13 cellular contexts compared by ENCODE assay signal in genomic region chr17:77456271-77456950, GRCh38.
DNase-seq lines count a peak whose midpoint lies in the region; ATAC-seq, FAIRE-seq and TF ChIP-seq lines count a peak whose summit lies in the region.
"Had no signal": no experiment of that assay in that cellular context is flagged by ENCODE, and none has a peak within 500 bp of the region (broad histone marks: within the 10 kb centered on the region; RNA-seq: fewer than 3 reads in every experiment).

No MANE protein-coding gene starts in this region.

- no peak overlapping the region for H3K23ac ChIP-seq in neuronal stem cell (ENCODE audit: low read depth, low read length, poor library complexity)

- H3K36me3 ChIP-seq in DND-41 (ENCODE audit: insufficient read depth, low read length) (peaks cover 94% of the 10 kb centered on the region), astrocyte (ENCODE audit: insufficient read depth, low read length) (no peaks in the 10 kb centered on the region), neuronal stem cell (replicated peaks in 1 of 2; ENCODE audit: control insufficient read depth in 2 of 2, insufficient read depth in 2 of 2, low read length in 2 of 2) (peaks cover 8 to 34% of the 10 kb centered on the region in 2 donors)

- H2BK5ac ChIP-seq in neuronal stem cell (ENCODE audit: low read length), result peak overlapping the region; percentile 68

- H3K9me3 ChIP-seq in DND-41 (ENCODE audit: insufficient read depth, low read length, severe bottlenecking) (no peaks in the 10 kb centered on the region), astrocyte (ENCODE audit: insufficient read depth, low read depth, low read length) (no peaks in the 10 kb centered on the region), neuronal stem cell (replicated peaks in 1 of 2; ENCODE audit: control insufficient read depth in 2 of 2, insufficient read depth in 1 of 2, low read depth in 1 of 2, low read length in 2 of 2) (no peaks in the 10 kb centered on the region)

- H3K36me3 Mint-ChIP-seq in IgD-negative memory B cell, result no peaks in the 10 kb centered on the region
- H3K36me3 Mint-ChIP-seq in astrocyte (ENCODE audit: low read depth, unreplicated experiment), result peaks cover 5% of the 10 kb centered on the region

- H3K79me2 ChIP-seq in DND-41 (ENCODE audit: insufficient read depth, low read length), result peaks cover 100% of the 10 kb centered on the region
- peaks cover 94% of the 10 kb centered on the region for H3K79me2 ChIP-seq in astrocyte (ENCODE audit: insufficient read depth, low read length)

- peak overlapping the region; percentile 90 for H3K18ac ChIP-seq in neuronal stem cell (ENCODE audit: low read length)

- no peak overlapping the region for H4K91ac ChIP-seq in neuronal stem cell (ENCODE audit: low read depth, low read length, poor library complexity)

- H3K4me3 Mint-ChIP-seq in IgD-negative memory B cell (peak overlapping the region; percentile 95 to 99 (median 98)), astrocyte (ENCODE audit: unreplicated experiment) (no peak overlapping the region)

- DNase-seq in DND-41, result no peak
- DNase-seq in astrocyte (ENCODE audit: low read depth), result no peak
- no peak for DNase-seq in neuronal stem cell (ENCODE audit: low spot score)
- DNase-seq in dermis blood vessel endothelial cell, result no peak
- no peak for DNase-seq in NCI-H1417 (lab: John Stamatoyannopoulos, UW)
- DNase-seq in mesenteric fat pad (ENCODE audit: low spot score), result no peak
- DNase-seq: glutamatergic neuron, NCI-H1105 treated with DMSO at 0.1 percent for 48 hours, NCI-H526 treated with DMSO at 0.1 percent for 48 hours had no signal

- H4K20me1 ChIP-seq in DND-41 (ENCODE audit: insufficient read depth, low read length) (peaks cover 83% of the 10 kb centered on the region), astrocyte (ENCODE audit: insufficient read depth, low read length) (peaks cover 97% of the 10 kb centered on the region)

- H4K8ac ChIP-seq in neuronal stem cell (ENCODE audit: low read depth, low read length), result no peak overlapping the region

- H2AFZ ChIP-seq in DND-41 (ENCODE audit: low read depth, low read length) (no peak overlapping the region), astrocyte (ENCODE audit: low read depth, low read length) (no peak overlapping the region), neuronal stem cell (ENCODE audit: low read length) (no peak overlapping the region)

- peak overlapping the region; percentile 30 for H2BK120ac ChIP-seq in neuronal stem cell (ENCODE audit: low read depth, low read length)

- TF ChIP-seq CTCF in DND-41 (IDR thresholded peaks at IDR 0.05; ENCODE audit: borderline replicate concordance, extremely low read depth, low read length, poor library complexity, severe bottlenecking) (no peak), astrocyte (IDR thresholded peaks at IDR 0.05; ENCODE audit: insufficient read depth, low read depth, low read length) (no peak)

- H3K4ac ChIP-seq in neuronal stem cell (ENCODE audit: low read length), result no peak overlapping the region

- H3K9me3 Mint-ChIP-seq in IgD-negative memory B cell, result no peaks in the 10 kb centered on the region
- no peaks in the 10 kb centered on the region for H3K9me3 Mint-ChIP-seq in astrocyte (ENCODE audit: unreplicated experiment)

- H3K4me2 ChIP-seq in DND-41 (ENCODE audit: insufficient read depth, low read length), result peak overlapping the region; percentile 66
- H3K4me2 ChIP-seq in astrocyte (ENCODE audit: low read length), result no peak overlapping the region
- no peak overlapping the region for H3K4me2 ChIP-seq in neuronal stem cell (ENCODE audit: insufficient read depth, low read length, poor library complexity, severe bottlenecking)

- H2BK15ac ChIP-seq in neuronal stem cell (ENCODE audit: low read length), result no peak overlapping the region

- ATAC-seq in DND-41 (ENCODE audit: insufficient read depth, low read depth), result no peak
- ATAC-seq in HG03342 (IDR thresholded peaks at IDR 0.05; ENCODE audit: unreplicated experiment), result no peak
- ATAC-seq: left lobe of liver, SK-N-SH treated with all-trans-retinoic acid at 6 μM for 48 hours had no signal

- H2BK12ac ChIP-seq in neuronal stem cell (ENCODE audit: low read length), result no peak overlapping the region

- H2AK5ac ChIP-seq in neuronal stem cell (ENCODE audit: low read depth, low read length), result peak overlapping the region; percentile 49

- H3K79me1 ChIP-seq in neuronal stem cell (ENCODE audit: low read depth, low read length), result peaks cover 25% of the 10 kb centered on the region

- WGBS in neuronal stem cell (ENCODE audit: extremely low coverage in 2 of 2, insufficient read length in 2 of 2, insufficient replicate concordance in 1 of 2), 2 donors, result no CpG with 5 or more reads among the region's 18 CpGs

- peaks cover 1% of the 10 kb centered on the region for H3K27me3 Mint-ChIP-seq in IgD-negative memory B cell
- no peaks in the 10 kb centered on the region for H3K27me3 Mint-ChIP-seq in astrocyte (ENCODE audit: low read depth, unreplicated experiment)

- no peaks in the 10 kb centered on the region for H3K27me3 ChIP-seq in DND-41 (ENCODE audit: insufficient read depth, low read length, poor library complexity)
- H3K27me3 ChIP-seq in astrocyte (ENCODE audit: insufficient read depth, low read length), result no peaks in the 10 kb centered on the region
- no peaks in the 10 kb centered on the region for H3K27me3 ChIP-seq in neuronal stem cell (ENCODE audit: control insufficient read depth in 3 of 3, insufficient read depth in 3 of 3, low read depth in 1 of 3, low read length in 3 of 3)

- H3K27ac ChIP-seq in DND-41 (ENCODE audit: low read length), result peak overlapping the region; percentile 85
- peak overlapping the region; percentile 88 for H3K27ac ChIP-seq in astrocyte (ENCODE audit: low read depth, low read length)
- no peak overlapping the region for H3K27ac ChIP-seq in neuronal stem cell (replicated peaks; ENCODE audit: low read length)

- no peak for FAIRE-seq in astrocyte (lab: Jason Lieb, UNC)

- H3K14ac ChIP-seq in neuronal stem cell (ENCODE audit: low read length), result no peak overlapping the region

- H3K9ac ChIP-seq in DND-41 (ENCODE audit: low read depth, low read length) (peak overlapping the region; percentile 97), astrocyte (ENCODE audit: low read length) (peak overlapping the region; percentile 76), neuronal stem cell (ENCODE audit: low read depth, low read length, poor library complexity) (no peak overlapping the region)

- H3K4me1 Mint-ChIP-seq in IgD-negative memory B cell, result peaks cover 47 to 52% (median 50%) of the 10 kb centered on the region in 3 donors
- peaks cover 37% of the 10 kb centered on the region for H3K4me1 Mint-ChIP-seq in astrocyte (ENCODE audit: low read depth, unreplicated experiment)

- H3K4me3 ChIP-seq in DND-41 (ENCODE audit: low read depth in 1 of 2, low read length in 2 of 2) (peak overlapping the region in 1 of 2 experiments; percentile 44; a peak in 2 of 4 replicates), astrocyte (ENCODE audit: insufficient read depth, low read depth, low read length) (no peak overlapping the region), neuronal stem cell (ENCODE audit: low read length in 2 of 2) (no peak overlapping the region)

- H3K4me1 ChIP-seq in DND-41 (ENCODE audit: insufficient read depth, low read length) (peaks cover 85% of the 10 kb centered on the region), astrocyte (ENCODE audit: insufficient read depth, low read length) (peaks cover 67% of the 10 kb centered on the region), neuronal stem cell (ENCODE audit: control insufficient read depth in 2 of 2, insufficient read depth in 1 of 2, low read depth in 1 of 2, low read length in 2 of 2) (peaks cover 28 to 41% of the 10 kb centered on the region in 2 donors)

- peak overlapping the region; percentile 79 to 100 (median 97) for H3K27ac Mint-ChIP-seq in IgD-negative memory B cell
- H3K27ac Mint-ChIP-seq in astrocyte (ENCODE audit: unreplicated experiment), result no peak overlapping the region
